In genomic region chr12:79690606-79691298, GRCh38 we compare ENCODE assay signal across 9 cellular contexts. TPM values are rescaled to one million over a fixed set of nuclear protein-coding genes. Genes with fewer than 3 reads are reported as not detected.
DNase-seq lines count a peak whose midpoint lies in the region; ATAC-seq and TF ChIP-seq lines count a peak whose summit lies in the region.
"Had no signal": no experiment of that assay in that cellular context is flagged by ENCODE, and none has a peak within 500 bp of the region (broad histone marks: within the 10 kb centered on the region; RNA-seq: fewer than 3 reads in every experiment).

TSS of gene PAWR (minus strand) at chr12:79690964. CDS start at chr12:79690244, 720 bp downstream.

- no peak within 1 kb of the TSS for H3T11ph ChIP-seq in H9 (ENCODE audit: low read length)

- H3K4me1 Mint-ChIP-seq in activated CD4-positive, alpha-beta T cell treated with anti-CD3 and anti-CD28 coated beads for 36 hours: peaks cover 8% of the 10 kb centered on the region
- peaks cover 39 to 44% of the 10 kb centered on the region in 2 experiments for H3K4me1 Mint-ChIP-seq in H9

- H4K8ac ChIP-seq in H9 (replicated peaks; ENCODE audit: insufficient read length, low read depth, low read length): no peak within 1 kb of the TSS

- no peaks in the 10 kb centered on the region for H3K79me1 ChIP-seq in H9 (ENCODE audit: insufficient read depth, low read depth, low read length, poor library complexity, severe bottlenecking)

- peak within 1 kb of the TSS; percentile 83 for H3K14ac ChIP-seq in H9 (ENCODE audit: insufficient read depth, low read length)

- no peak within 1 kb of the TSS for H3K27ac Mint-ChIP-seq in activated CD4-positive, alpha-beta T cell treated with anti-CD3 and anti-CD28 coated beads for 36 hours
- H3K27ac Mint-ChIP-seq in H9: peak within 1 kb of the TSS; percentile 94 to 99 (median 96)

- H3K4me2 ChIP-seq in H9 (ENCODE audit: insufficient read depth, insufficient read length, low read length): peak within 1 kb of the TSS; percentile 97

- no peak within 1 kb of the TSS for H2AK5ac ChIP-seq in H9 (ENCODE audit: insufficient read length, low read length)

- H2BK12ac ChIP-seq in H9 (ENCODE audit: insufficient read length, low read depth, low read length): no peak within 1 kb of the TSS

- H4K5ac ChIP-seq in H9 (ENCODE audit: insufficient read length, low read depth, low read length): no peak within 1 kb of the TSS

- H3K4me1 ChIP-seq in H9 (ENCODE audit: insufficient read depth, low read length): peaks cover 3% of the 10 kb centered on the region; the same call in 1 of the 2 replicates
- H3K4me1 ChIP-seq in SJSA1 (replicated peaks): peaks cover 38% of the 10 kb centered on the region

- no peak within 1 kb of the TSS for H2BK15ac ChIP-seq in H9 (ENCODE audit: low read depth, low read length)

- H3K4me3 ChIP-seq in LNCaP clone FGC (ENCODE audit: low read depth, low read length) (peak within 1 kb of the TSS; percentile 87), SJSA1 (peak within 1 kb of the TSS; percentile 89), choroid plexus epithelial cell (ENCODE audit: low read depth, low read length) (peak within 1 kb of the TSS; percentile 97)

- no CpG with 5 or more reads among the region's 94 CpGs for WGBS in H9 (ENCODE audit: extremely low coverage, insufficient read length, low lambda C conversion rate)

- peak within 1 kb of the TSS; percentile 8 for H3K18ac ChIP-seq in H9 (ENCODE audit: insufficient read length, low read depth, low read length)

- H3K9me3 Mint-ChIP-seq in activated CD4-positive, alpha-beta T cell treated with anti-CD3 and anti-CD28 coated beads for 36 hours (ENCODE audit: low read depth): no peaks in the 10 kb centered on the region
- H3K9me3 Mint-ChIP-seq in H9: peaks cover 0 to 3% of the 10 kb centered on the region in 2 experiments; a peak in 2 of 5 replicates

- peaks cover 22% of the 10 kb centered on the region for H3K23me2 ChIP-seq in H9 (ENCODE audit: insufficient read length, low read depth, low read length, poor library complexity, severe bottlenecking)

- H4K91ac ChIP-seq in H9 (ENCODE audit: insufficient read length, low read depth, low read length): no peak within 1 kb of the TSS

- peaks cover 36% of the 10 kb centered on the region; the same call in 1 of the 2 replicates for H3K79me2 ChIP-seq in H9 (ENCODE audit: insufficient read depth, low read length)

- H4K20me1 ChIP-seq in H9 (ENCODE audit: control insufficient read depth, insufficient read depth, insufficient read length): no peaks in the 10 kb centered on the region

- H3K36me3 Mint-ChIP-seq in activated CD4-positive, alpha-beta T cell treated with anti-CD3 and anti-CD28 coated beads for 36 hours (ENCODE audit: low read depth): no peaks in the 10 kb centered on the region
- H3K36me3 Mint-ChIP-seq in H9 (ENCODE audit: insufficient read depth in 1 of 3, low read depth in 3 of 3): peaks cover 19 to 27% (median 22%) of the 10 kb centered on the region in 3 experiments

- H2BK120ac ChIP-seq in H9 (ENCODE audit: low read depth, low read length, poor library complexity, severe bottlenecking): no peak within 1 kb of the TSS

- TF ChIP-seq CTCF in H9 (conservative IDR thresholded peaks at IDR 0.05): peak; percentile 46; the same call in 2 of the 3 replicates
- peak; percentile 46 for TF ChIP-seq CTCF in LNCaP clone FGC (IDR thresholded peaks at IDR 0.05; ENCODE audit: control insufficient read depth, extremely low read depth, insufficient read depth)
- peak; percentile 30 for TF ChIP-seq CTCF in choroid plexus epithelial cell (conservative IDR thresholded peaks at IDR 0.05; ENCODE audit: low read depth, low read length)

- peak; percentile 67 for ATAC-seq in activated CD4-positive, alpha-beta T cell treated with anti-CD3 and anti-CD28 coated beads for 36 hours

- no peak within 1 kb of the TSS for H2BK20ac ChIP-seq in H9 (ENCODE audit: low read depth, low read length, poor library complexity, severe bottlenecking)

- intact Hi-C loops in activated CD4-positive, alpha-beta T cell treated with anti-CD3 and anti-CD28 coated beads for 36 hours (cut with DNase I, micrococcal nuclease): loop anchor here in 1 of 2 experiments (5.0 kb wide), 1 partner anchor 242 kb away; no protein-coding TSS in a partner anchor

- no peak within 1 kb of the TSS for H2BK5ac ChIP-seq in H9 (ENCODE audit: insufficient read length, low read length)

- no peak within 1 kb of the TSS for H3K56ac ChIP-seq in H9 (ENCODE audit: insufficient read length, low read depth, low read length)

- peak within 1 kb of the TSS; percentile 94 for H3K9ac ChIP-seq in H9 (ENCODE audit: extremely low read depth, insufficient read length, low read length)

- H3K4ac ChIP-seq in H9 (ENCODE audit: low read depth, low read length): no peak within 1 kb of the TSS

- H3K27ac ChIP-seq in H9 (ENCODE audit: insufficient read length, low read depth, low read length) (peak within 1 kb of the TSS; percentile 50), SJSA1 (peak within 1 kb of the TSS; percentile 88), layer of hippocampus (ENCODE audit: low read depth, low read length) (peak within 1 kb of the TSS; percentile 38)

- H3K27me3 ChIP-seq in H9 (ENCODE audit: insufficient read depth, low read length) (no peaks in the 10 kb centered on the region), SJSA1 (replicated peaks) (no peaks in the 10 kb centered on the region), layer of hippocampus (ENCODE audit: control insufficient read depth, insufficient read depth, low read length) (peaks cover 4% of the 10 kb centered on the region)

- peaks cover 30% of the 10 kb centered on the region for H3K36me3 ChIP-seq in SJSA1

- H2AFZ ChIP-seq in H9 (ENCODE audit: low read length): no peak within 1 kb of the TSS

- H3K9me3 ChIP-seq in H9 (ENCODE audit: control insufficient read depth, low read depth, low read length) (no peaks in the 10 kb centered on the region), SJSA1 (replicated peaks) (no peaks in the 10 kb centered on the region)

- H3K27me3 Mint-ChIP-seq in activated CD4-positive, alpha-beta T cell treated with anti-CD3 and anti-CD28 coated beads for 36 hours: peaks cover 38% of the 10 kb centered on the region
- no peaks in the 10 kb centered on the region for H3K27me3 Mint-ChIP-seq in H9 (ENCODE audit: low read depth)

- DNase-seq in activated CD4-positive, alpha-beta T cell treated with anti-CD3 and anti-CD28 coated beads for 36 hours: peak; percentile 58
- DNase-seq in activated CD4-positive, alpha-beta T cell treated with anti-CD3 and anti-CD28 coated beads for 4 hours: no peak
- peak; percentile 91 for DNase-seq in H9
- DNase-seq in LNCaP clone FGC (ENCODE audit: low read depth): peak; percentile 68
- peak; percentile 73 to 78 for DNase-seq in SJSA1 (ENCODE audit: low read depth in 1 of 2, low spot score in 2 of 2)
- peak; percentile 78 for DNase-seq in choroid plexus epithelial cell (ENCODE audit: low read depth)
- peak; percentile 2 for DNase-seq in stimulated activated CD8-positive, alpha-beta memory T cell treated with anti-CD3 and anti-CD28 coated beads, Interleukin-12 subunit alpha, Interleukin-12 subunit beta, amount 100 ng/mL, for 4 hours (ENCODE audit: low read depth)
- DNase-seq: DND-41 had no signal

- POLR2A ChIA-PET in activated CD4-positive, alpha-beta T cell treated with anti-CD3 and anti-CD28 coated beads for 36 hours (lab: Charles Lee): no interaction called here

- CTCF ChIA-PET in activated CD4-positive, alpha-beta T cell treated with anti-CD3 and anti-CD28 coated beads for 36 hours (lab: Charles Lee): interaction anchor here (1.0 kb wide), 1 partner anchor 9 kb away, joined by 3 read pairs; no protein-coding TSS in a partner anchor

- H3K4me3 Mint-ChIP-seq in activated CD4-positive, alpha-beta T cell treated with anti-CD3 and anti-CD28 coated beads for 36 hours: peak within 1 kb of the TSS; percentile 72
- H3K4me3 Mint-ChIP-seq in H9: peak within 1 kb of the TSS; percentile 87 to 98

- no peak within 1 kb of the TSS for H3K23ac ChIP-seq in H9 (ENCODE audit: insufficient read length, low read depth, low read length)

RNA-seq across cellular contexts. Expression of gene PAWR, which starts in this region (rescaled TPM):
- 10 to 100 TPM in 1 of 2 experiments, 1 to 10 TPM in 1; 7.0 to 10.1 TPM for total RNA-seq in activated CD4-positive, alpha-beta T cell treated with anti-CD3 and anti-CD28 coated beads for 36 hours
- 176 and 190 TPM in 2 replicates for total RNA-seq in H9 (2021)
- total RNA-seq in SJSA1 (2014; rRNA removed; shearing (Covaris generic)): 30.7 and 40.8 TPM in 2 replicates

Comparison
In these comparisons a context has a peak if more than half of its experiments do, and no peak if none do; other contexts are left out.
1. DNase-seq: peak in activated CD4-positive, alpha-beta T cell treated with anti-CD3 and anti-CD28 coated beads for 36 hours (single experiment), H9 (single experiment), LNCaP clone FGC (single experiment), SJSA1 (2 of 2), choroid plexus epithelial cell (single experiment) and stimulated activated CD8-positive, alpha-beta memory T cell treated with anti-CD3 and anti-CD28 coated beads, Interleukin-12 subunit alpha, Interleukin-12 subunit beta, amount 100 ng/mL, for 4 hours (single experiment); none in activated CD4-positive, alpha-beta T cell treated with anti-CD3 and anti-CD28 coated beads for 4 hours (0 of 2).
2. H3K27ac ChIP-seq: peak in every context shown above with its lines; median percentile 88 in SJSA1; 50 in H9; 38 in layer of hippocampus.
3. Peak in every context shown above with its lines, with median percentiles within 50 percentile points of each other: CTCF ChIP-seq and H3K4me3 ChIP-seq.